Comparison of ENCODE assay signal across 9 cellular contexts in the genomic region with DNA sequence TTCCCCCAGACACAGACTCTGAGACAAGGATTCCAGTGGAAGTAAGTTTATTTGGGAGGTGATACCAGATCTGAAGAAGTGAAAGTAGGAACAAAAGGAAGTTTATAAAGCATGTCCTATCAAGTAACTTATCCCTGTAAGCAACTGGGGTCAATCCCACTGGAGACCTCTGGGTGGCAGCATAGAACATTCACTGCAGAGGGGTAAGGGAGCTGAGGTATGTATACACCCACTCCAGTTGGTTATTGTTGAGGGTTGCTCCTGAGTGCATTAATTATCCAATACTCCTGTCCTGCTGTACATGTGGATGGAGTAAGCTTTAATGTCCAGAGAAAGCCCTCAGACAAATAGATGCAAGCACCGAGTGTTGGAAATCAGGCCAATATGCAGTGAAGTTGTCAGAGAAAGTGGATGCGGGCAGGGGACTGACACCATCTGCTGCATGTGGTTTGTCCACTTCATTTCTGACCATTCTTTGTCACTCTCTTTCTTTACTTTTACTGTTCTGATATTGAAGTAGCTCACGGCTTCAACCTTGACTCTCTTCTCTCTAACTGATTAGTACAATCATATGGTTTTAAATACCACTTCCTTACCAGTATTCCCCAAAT. TPM values are rescaled to one million over a fixed set of nuclear protein-coding genes. Genes with fewer than 3 reads are reported as not detected.
DNase-seq lines count a peak whose midpoint lies in the region; ATAC-seq, FAIRE-seq and TF ChIP-seq lines count a peak whose summit lies in the region.
"Had no signal": no experiment of that assay in that cellular context is flagged by ENCODE, and none has a peak within 500 bp of the region (broad histone marks: within the 10 kb centered on the region; RNA-seq: fewer than 3 reads in every experiment).

No MANE protein-coding gene starts in this region.

- no peaks in the 10 kb centered on the region for H3K4me1 Mint-ChIP-seq in activated naive CD4-positive, alpha-beta T cell treated with anti-CD3 and anti-CD28 coated beads, Interleukin-2, amount 10 ng/mL, durations not matched to agents 7 days and 5 days

- no peak for ATAC-seq in omental fat pad (ENCODE audit: low FRiP score)

- peak; percentile 63 for TF ChIP-seq CTCF in kidney epithelial cell (IDR thresholded peaks at IDR 0.05; ENCODE audit: insufficient read depth, low read length, poor library complexity, severe bottlenecking)
- TF ChIP-seq CTCF in omental fat pad (IDR thresholded peaks at IDR 0.05) = no peak

- peaks cover 15% of the 10 kb centered on the region for H3K27me3 Mint-ChIP-seq in activated naive CD4-positive, alpha-beta T cell treated with anti-CD3 and anti-CD28 coated beads, Interleukin-2, amount 10 ng/mL, durations not matched to agents 7 days and 5 days

- no peak overlapping the region for H3K4me3 ChIP-seq in kidney epithelial cell (ENCODE audit: low read depth, low read length)

- peak; percentile 66 for DNase-seq in activated CD4-positive, alpha-beta T cell treated with anti-CD3 and anti-CD28 coated beads for 48 hours
- no peak for DNase-seq in activated CD4-positive, alpha-beta T cell treated with anti-CD3 and anti-CD28 coated beads for 1 hour
- DNase-seq in NCI-H2029 treated with DMSO at 0.1 percent for 48 hours (lab: John Stamatoyannopoulos, UW) = peak; percentile 14
- peak; percentile 63 for DNase-seq in activated naive CD4-positive, alpha-beta T cell treated with anti-CD3 and anti-CD28 coated beads, Interleukin-2, amount 10 ng/mL, durations not matched to agents 7 days and 5 days
- DNase-seq in kidney epithelial cell (ENCODE audit: low read depth) = no peak
- peak; percentile 20 for DNase-seq in urothelium cell line (ENCODE audit: low spot score)
- no peak for DNase-seq in omental fat pad (ENCODE audit: low spot score)
- DNase-seq in DMS153 treated with DMSO at 0.1 percent for 48 hours (lab: John Stamatoyannopoulos, UW; ENCODE audit: unreplicated experiment) = no peak

- H3K27ac Mint-ChIP-seq in activated naive CD4-positive, alpha-beta T cell treated with anti-CD3 and anti-CD28 coated beads, Interleukin-2, amount 10 ng/mL, durations not matched to agents 7 days and 5 days = no peak overlapping the region
- H3K27ac Mint-ChIP-seq: activated naive CD8-positive, alpha-beta T cell had no signal

- no peak overlapping the region for H3K4me3 Mint-ChIP-seq in activated naive CD4-positive, alpha-beta T cell treated with anti-CD3 and anti-CD28 coated beads, Interleukin-2, amount 10 ng/mL, durations not matched to agents 7 days and 5 days
- H3K4me3 Mint-ChIP-seq: activated naive CD8-positive, alpha-beta T cell had no signal

- no peaks in the 10 kb centered on the region for H3K36me3 Mint-ChIP-seq in activated naive CD4-positive, alpha-beta T cell treated with anti-CD3 and anti-CD28 coated beads, Interleukin-2, amount 10 ng/mL, durations not matched to agents 7 days and 5 days
- H3K36me3 Mint-ChIP-seq: activated naive CD8-positive, alpha-beta T cell had no signal

- CTCF ChIA-PET in activated naive CD4-positive, alpha-beta T cell treated with anti-CD3 and anti-CD28 coated beads, Interleukin-2, amount 10 ng/mL, durations not matched to agents 7 days and 5 days (lab: Charles Lee) = interaction anchor here (0.6 to 7.5 kb wide), 9 partner anchors 11 to 430 kb away, joined by 3 to 76 read pairs (median 3); a partner anchor contains a TSS

- peaks cover 2% of the 10 kb centered on the region for H3K27me3 ChIP-seq in kidney epithelial cell (ENCODE audit: control insufficient read depth, insufficient read depth, low read length)

- peaks cover 6% of the 10 kb centered on the region for H3K9me3 Mint-ChIP-seq in activated naive CD4-positive, alpha-beta T cell treated with anti-CD3 and anti-CD28 coated beads, Interleukin-2, amount 10 ng/mL, durations not matched to agents 7 days and 5 days

- FAIRE-seq in urothelium cell line (lab: Jason Lieb, UNC) = no peak

- no peaks in the 10 kb centered on the region for H3K36me3 ChIP-seq in kidney epithelial cell (ENCODE audit: control insufficient read depth, insufficient read depth, low read length)

RNA-seq across cellular contexts. Expression of a gene that starts 46.7 kb away (rescaled TPM):
- total RNA-seq in kidney epithelial cell = 32.8 and 34.0 TPM in 2 replicates
- 10 to 100 TPM in 3 of 4 donors, 1 to 10 TPM in 1; 6.1 to 82.8 (median 24.4) TPM for total RNA-seq in omental fat pad

RNA-seq across cellular contexts. Expression of a gene that starts 46.9 kb away (rescaled TPM):
- total RNA-seq in kidney epithelial cell = 28.4 and 47.0 TPM in 2 replicates
- total RNA-seq in omental fat pad = 10 to 100 TPM; 14.8 to 26.6 (median 21.6) TPM

Comparison
In these comparisons a context has a peak if more than half of its experiments do, and no peak if none do; other contexts are left out.
1. DNase-seq: peak in activated CD4-positive, alpha-beta T cell treated with anti-CD3 and anti-CD28 coated beads for 48 hours (single experiment), NCI-H2029 treated with DMSO at 0.1 percent for 48 hours (single experiment), activated naive CD4-positive, alpha-beta T cell treated with anti-CD3 and anti-CD28 coated beads, Interleukin-2, amount 10 ng/mL, durations not matched to agents 7 days and 5 days (single experiment) and urothelium cell line (single experiment); none in activated CD4-positive, alpha-beta T cell treated with anti-CD3 and anti-CD28 coated beads for 1 hour (single experiment), kidney epithelial cell (single experiment), omental fat pad (single experiment) and DMS153 treated with DMSO at 0.1 percent for 48 hours (single experiment).